ENCODE assay signal across 1 cellular context in genomic region chr7:131107343-131108211, GRCh38.
TF ChIP-seq lines count a peak whose summit lies in the region.

No MANE protein-coding gene starts in this region.

TF ChIP-seq in SK-N-SH, 30 proteins besides CTCF, POLR2A, EP300 and RAD21 (continued from another document):
- TF ChIP-seq USF1 (IDR thresholded peaks at IDR 0.05; ENCODE audit: borderline replicate concordance, low read depth) (peak; percentile 94), YY1 (IDR thresholded peaks at IDR 0.05; ENCODE audit: low read depth) (peak; percentile 30), ELF1 (IDR thresholded peaks at IDR 0.05) (peak; percentile 65; the same call in 1 of the 2 replicates), IRF3 (IDR thresholded peaks at IDR 0.05; ENCODE audit: low read depth, low read length) (no peak), GATA2 (CRISPR knock-in tag; IDR thresholded peaks at IDR 0.05) (no peak)
